ENCODE assay signal across 1 cellular context in the genomic region with DNA sequence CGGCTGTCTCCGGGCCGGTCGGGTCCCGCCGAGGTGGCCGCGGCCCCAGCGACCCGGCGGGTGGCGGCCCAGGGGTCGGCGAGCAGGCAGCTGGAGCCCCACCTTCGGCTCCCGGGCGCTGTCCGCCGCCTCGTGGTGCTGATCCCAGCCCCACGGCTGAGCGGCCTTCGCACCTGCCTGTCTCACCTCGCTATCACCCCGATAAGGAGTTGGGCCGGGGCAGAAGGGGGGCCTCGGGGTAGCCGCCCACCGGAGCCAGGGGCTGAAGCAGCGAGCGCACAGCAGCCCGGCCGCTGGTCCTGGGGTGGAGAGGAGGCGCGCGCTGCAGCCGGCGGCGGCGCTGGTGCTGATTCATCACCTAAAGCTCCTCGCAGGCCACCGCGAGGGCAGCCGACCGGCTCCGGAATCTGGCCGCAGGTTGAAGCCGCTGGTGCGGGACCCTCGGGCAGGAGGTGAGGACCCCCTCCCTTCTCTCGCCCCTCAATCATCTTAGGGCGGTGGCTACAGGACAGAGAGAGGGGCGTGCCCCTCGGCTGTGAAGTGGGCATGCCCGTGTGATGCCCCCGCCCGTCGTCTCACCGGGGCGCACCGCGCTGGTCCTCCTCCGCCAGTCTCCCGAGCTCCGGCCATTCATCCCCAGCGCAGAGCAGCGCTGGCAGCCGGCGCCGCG.
A peak's percentile ranks its signal among the peaks of the same experiment; 100 is the strongest.
TF ChIP-seq lines count a peak whose summit lies in the region.

No MANE protein-coding gene starts in this region.

TF ChIP-seq in HEK293, 187 proteins besides CTCF, POLR2A, EP300 and RAD21 (continued from another document and continues in another):
- TF ChIP-seq ZNF449 (tag by site-specific recombination; IDR thresholded peaks at IDR 0.05) (peak; percentile 63), ZFP37 (tag by site-specific recombination; IDR thresholded peaks at IDR 0.05) (peak; percentile 85; the same call in 1 of the 2 replicates), PATZ1 (tag by site-specific recombination; IDR thresholded peaks at IDR 0.05) (peak; percentile 78), OVOL3 (tag by site-specific recombination; IDR thresholded peaks at IDR 0.05) (no peak), ZNF175 (tag by site-specific recombination; IDR thresholded peaks at IDR 0.05) (no peak), ZNF645 (tag by site-specific recombination; IDR thresholded peaks at IDR 0.05) (no peak), MYNN (tag by site-specific recombination; IDR thresholded peaks at IDR 0.05; ENCODE audit: borderline replicate concordance) (no peak), PRDM10 (tag by site-specific recombination; IDR thresholded peaks at IDR 0.05) (peak; percentile 54), ZNF610 (tag by site-specific recombination; IDR thresholded peaks at IDR 0.05; ENCODE audit: borderline replicate concordance) (no peak), KLF1 (tag by site-specific recombination; IDR thresholded peaks at IDR 0.05) (peak; percentile 78; the same call in 1 of the 2 replicates), GLI4 (tag by site-specific recombination; IDR thresholded peaks at IDR 0.05) (no peak; the same call in 1 of the 2 replicates), ZFHX2 (tag by site-specific recombination; conservative IDR thresholded peaks at IDR 0.05) (peak; percentile 25; the same call in 1 of the 2 replicates), ZNF140 (tag by site-specific recombination; IDR thresholded peaks at IDR 0.05) (no peak), ZNF362 (tag by site-specific recombination; IDR thresholded peaks at IDR 0.05) (no peak), ZNF600 (tag by site-specific recombination; IDR thresholded peaks at IDR 0.05) (peak; percentile 99), KLF10 (tag by site-specific recombination; IDR thresholded peaks at IDR 0.05) (peak; percentile 81), REPIN1 (tag by site-specific recombination; IDR thresholded peaks at IDR 0.05; ENCODE audit: low read depth) (no peak), ZBTB8A (tag by site-specific recombination; IDR thresholded peaks at IDR 0.05) (peak; percentile 33; the same call in 1 of the 2 replicates), ZNF654 (tag by site-specific recombination; IDR thresholded peaks at IDR 0.05; ENCODE audit: low read depth) (no peak), YY2 (tag by site-specific recombination; IDR thresholded peaks at IDR 0.05) (0 out of 2 replicates have a peak, but pooled peaks have one; percentile 62), ZNF146 (tag by site-specific recombination; IDR thresholded peaks at IDR 0.05) (no peak), IKZF3 (tag by site-specific recombination; IDR thresholded peaks at IDR 0.05) (peak; percentile 74; the same call in 1 of the 2 replicates), ZNF549 (tag by site-specific recombination; IDR thresholded peaks at IDR 0.05) (no peak), ZNF704 (tag by site-specific recombination; IDR thresholded peaks at IDR 0.05) (0 out of 2 replicates have a peak, but pooled peaks have one; percentile 31), ZNF148 (tag by site-specific recombination; IDR thresholded peaks at IDR 0.05; ENCODE audit: borderline replicate concordance) (no peak), ZNF37A (tag by site-specific recombination; IDR thresholded peaks at IDR 0.05) (no peak)
- TF ChIP-seq, protein P1, sequence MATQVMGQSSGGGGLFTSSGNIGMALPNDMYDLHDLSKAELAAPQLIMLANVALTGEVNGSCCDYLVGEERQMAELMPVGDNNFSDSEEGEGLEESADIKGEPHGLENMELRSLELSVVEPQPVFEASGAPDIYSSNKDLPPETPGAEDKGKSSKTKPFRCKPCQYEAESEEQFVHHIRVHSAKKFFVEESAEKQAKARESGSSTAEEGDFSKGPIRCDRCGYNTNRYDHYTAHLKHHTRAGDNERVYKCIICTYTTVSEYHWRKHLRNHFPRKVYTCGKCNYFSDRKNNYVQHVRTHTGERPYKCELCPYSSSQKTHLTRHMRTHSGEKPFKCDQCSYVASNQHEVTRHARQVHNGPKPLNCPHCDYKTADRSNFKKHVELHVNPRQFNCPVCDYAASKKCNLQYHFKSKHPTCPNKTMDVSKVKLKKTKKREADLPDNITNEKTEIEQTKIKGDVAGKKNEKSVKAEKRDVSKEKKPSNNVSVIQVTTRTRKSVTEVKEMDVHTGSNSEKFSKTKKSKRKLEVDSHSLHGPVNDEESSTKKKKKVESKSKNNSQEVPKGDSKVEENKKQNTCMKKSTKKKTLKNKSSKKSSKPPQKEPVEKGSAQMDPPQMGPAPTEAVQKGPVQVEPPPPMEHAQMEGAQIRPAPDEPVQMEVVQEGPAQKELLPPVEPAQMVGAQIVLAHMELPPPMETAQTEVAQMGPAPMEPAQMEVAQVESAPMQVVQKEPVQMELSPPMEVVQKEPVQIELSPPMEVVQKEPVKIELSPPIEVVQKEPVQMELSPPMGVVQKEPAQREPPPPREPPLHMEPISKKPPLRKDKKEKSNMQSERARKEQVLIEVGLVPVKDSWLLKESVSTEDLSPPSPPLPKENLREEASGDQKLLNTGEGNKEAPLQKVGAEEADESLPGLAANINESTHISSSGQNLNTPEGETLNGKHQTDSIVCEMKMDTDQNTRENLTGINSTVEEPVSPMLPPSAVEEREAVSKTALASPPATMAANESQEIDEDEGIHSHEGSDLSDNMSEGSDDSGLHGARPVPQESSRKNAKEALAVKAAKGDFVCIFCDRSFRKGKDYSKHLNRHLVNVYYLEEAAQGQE (tag by site-specific recombination; IDR thresholded peaks at IDR 0.05) = peak; percentile 100
- TF ChIP-seq, protein P2, sequence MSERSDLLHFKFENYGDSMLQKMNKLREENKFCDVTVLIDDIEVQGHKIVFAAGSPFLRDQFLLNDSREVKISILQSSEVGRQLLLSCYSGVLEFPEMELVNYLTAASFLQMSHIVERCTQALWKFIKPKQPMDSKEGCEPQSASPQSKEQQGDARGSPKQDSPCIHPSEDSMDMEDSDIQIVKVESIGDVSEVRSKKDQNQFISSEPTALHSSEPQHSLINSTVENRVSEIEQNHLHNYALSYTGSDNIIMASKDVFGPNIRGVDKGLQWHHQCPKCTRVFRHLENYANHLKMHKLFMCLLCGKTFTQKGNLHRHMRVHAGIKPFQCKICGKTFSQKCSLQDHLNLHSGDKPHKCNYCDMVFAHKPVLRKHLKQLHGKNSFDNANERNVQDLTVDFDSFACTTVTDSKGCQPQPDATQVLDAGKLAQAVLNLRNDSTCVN (tag by site-specific recombination; optimal IDR thresholded peaks at IDR 0.05) = peak; percentile 89
- TF ChIP-seq, protein P3, sequence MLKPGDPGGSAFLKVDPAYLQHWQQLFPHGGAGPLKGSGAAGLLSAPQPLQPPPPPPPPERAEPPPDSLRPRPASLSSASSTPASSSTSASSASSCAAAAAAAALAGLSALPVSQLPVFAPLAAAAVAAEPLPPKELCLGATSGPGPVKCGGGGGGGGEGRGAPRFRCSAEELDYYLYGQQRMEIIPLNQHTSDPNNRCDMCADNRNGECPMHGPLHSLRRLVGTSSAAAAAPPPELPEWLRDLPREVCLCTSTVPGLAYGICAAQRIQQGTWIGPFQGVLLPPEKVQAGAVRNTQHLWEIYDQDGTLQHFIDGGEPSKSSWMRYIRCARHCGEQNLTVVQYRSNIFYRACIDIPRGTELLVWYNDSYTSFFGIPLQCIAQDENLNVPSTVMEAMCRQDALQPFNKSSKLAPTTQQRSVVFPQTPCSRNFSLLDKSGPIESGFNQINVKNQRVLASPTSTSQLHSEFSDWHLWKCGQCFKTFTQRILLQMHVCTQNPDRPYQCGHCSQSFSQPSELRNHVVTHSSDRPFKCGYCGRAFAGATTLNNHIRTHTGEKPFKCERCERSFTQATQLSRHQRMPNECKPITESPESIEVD (tag by site-specific recombination; IDR thresholded peaks at IDR 0.05) = no peak
